Comparison of ENCODE assay signal across 8 cellular contexts in genomic region chr11:73596547-73596946, GRCh38. TPM values are rescaled to one million over a fixed set of nuclear protein-coding genes. Genes with fewer than 3 reads are reported as not detected.
A peak's percentile ranks its signal among the peaks of the same experiment; 100 is the strongest.
DNase-seq lines count a peak whose midpoint lies in the region; ATAC-seq and TF ChIP-seq lines count a peak whose summit lies in the region.

No MANE protein-coding gene starts in this region.

- DNase-seq in cardiac muscle cell (ENCODE audit: low read depth in 1 of 2, low spot score in 1 of 2) (no peak), Right ventricle myocardium inferior (ENCODE audit: missing footprints) (no peak), tibial artery (no peak)
- DNase-seq in activated CD8-positive, alpha-beta T cell treated with anti-CD3 and anti-CD28 coated beads, Interleukin-2, amount 10 ng/mL, durations not matched to agents 7 days and 5 days: no peak
- DNase-seq in central memory CD4-positive, alpha-beta T cell: no peak
- DNase-seq in stimulated activated CD4-positive, alpha-beta T cell treated with anti-CD3 and anti-CD28 coated beads, Interleukin-12 subunit alpha, Interleukin-12 subunit beta, amount 100 ng/mL, for 4 hours: no peak

- H3K9me3 Mint-ChIP-seq in activated CD8-positive, alpha-beta T cell treated with anti-CD3 and anti-CD28 coated beads, Interleukin-2, amount 10 ng/mL, durations not matched to agents 7 days and 5 days (ENCODE audit: insufficient read depth): no peaks in the 10 kb centered on the region

- ATAC-seq in Right ventricle myocardium inferior: no peak
- ATAC-seq in activated CD8-positive, alpha-beta T cell treated with anti-CD3 and anti-CD28 coated beads, Interleukin-2, amount 10 ng/mL, durations not matched to agents 7 days and 5 days: no peak
- no peak for ATAC-seq in HG02678 (IDR thresholded peaks at IDR 0.05; ENCODE audit: unreplicated experiment)

- peaks cover 5% of the 10 kb centered on the region for H3K27me3 Mint-ChIP-seq in activated CD8-positive, alpha-beta T cell treated with anti-CD3 and anti-CD28 coated beads, Interleukin-2, amount 10 ng/mL, durations not matched to agents 7 days and 5 days (ENCODE audit: low read depth)

- H3K4me3 Mint-ChIP-seq in activated CD8-positive, alpha-beta T cell treated with anti-CD3 and anti-CD28 coated beads, Interleukin-2, amount 10 ng/mL, durations not matched to agents 7 days and 5 days: peak overlapping the region; percentile 91

- peaks cover 35% of the 10 kb centered on the region for H3K4me1 Mint-ChIP-seq in activated CD8-positive, alpha-beta T cell treated with anti-CD3 and anti-CD28 coated beads, Interleukin-2, amount 10 ng/mL, durations not matched to agents 7 days and 5 days (ENCODE audit: low read depth)

- H3K27ac ChIP-seq in cardiac muscle cell (no peak overlapping the region), tibial artery (no peak overlapping the region)

- peak overlapping the region; percentile 55 for H3K27ac Mint-ChIP-seq in activated CD8-positive, alpha-beta T cell treated with anti-CD3 and anti-CD28 coated beads, Interleukin-2, amount 10 ng/mL, durations not matched to agents 7 days and 5 days

- H3K4me1 ChIP-seq in cardiac muscle cell (ENCODE audit: low read depth) (peaks cover 14% of the 10 kb centered on the region), tibial artery (peaks cover 0 to 26% (median 13%) of the 10 kb centered on the region in 4 donors)

- H3K4me3 ChIP-seq in cardiac muscle cell: peak overlapping the region; percentile 68
- peak overlapping the region; percentile 85 for H3K4me3 ChIP-seq in iPS-11a (ENCODE audit: low read depth, low read length)
- peak overlapping the region; percentile 83 to 99 for H3K4me3 ChIP-seq in tibial artery

- peaks cover 7% of the 10 kb centered on the region for H3K36me3 Mint-ChIP-seq in activated CD8-positive, alpha-beta T cell treated with anti-CD3 and anti-CD28 coated beads, Interleukin-2, amount 10 ng/mL, durations not matched to agents 7 days and 5 days (ENCODE audit: low read depth)

- POLR2A ChIA-PET in activated CD8-positive, alpha-beta T cell treated with anti-CD3 and anti-CD28 coated beads, Interleukin-2, amount 10 ng/mL, durations not matched to agents 7 days and 5 days (lab: Charles Lee): interaction anchor here (0.7 kb wide), 1 partner anchor 16 kb away, joined by 3 read pairs; no protein-coding TSS in a partner anchor

- H3K9me3 ChIP-seq in cardiac muscle cell (ENCODE audit: low read depth): no peaks in the 10 kb centered on the region
- no peaks in the 10 kb centered on the region for H3K9me3 ChIP-seq in tibial artery

- intact Hi-C loops in Right ventricle myocardium inferior (cut with DNase I) (loop anchor here (5.0 kb wide), 2 partner anchors 119 to 194 kb away; no protein-coding TSS in a partner anchor), tibial artery (cut with DNase I; ENCODE audit: low total_unique reads) (no loop called here)

- TF ChIP-seq CTCF in cardiac muscle cell (IDR thresholded peaks at IDR 0.05; ENCODE audit: low read depth, low read length) (no peak), tibial artery (IDR thresholded peaks at IDR 0.05) (no peak)

- CTCF ChIA-PET in activated CD8-positive, alpha-beta T cell treated with anti-CD3 and anti-CD28 coated beads, Interleukin-2, amount 10 ng/mL, durations not matched to agents 7 days and 5 days (lab: Charles Lee): interaction anchor here (1.2 kb wide), 1 partner anchor 34 kb away, joined by 3 read pairs; no protein-coding TSS in a partner anchor

- no peaks in the 10 kb centered on the region for H3K36me3 ChIP-seq in cardiac muscle cell
- H3K36me3 ChIP-seq in tibial artery: no peaks in the 10 kb centered on the region

- H3K27me3 ChIP-seq in cardiac muscle cell (no peaks in the 10 kb centered on the region), tibial artery (no peaks in the 10 kb centered on the region)

RNA-seq across cellular contexts. Expression of gene FAM168A, which starts 1.4 kb away (rescaled TPM):
- total RNA-seq in cardiac muscle cell (32.4 and 33.0 TPM in 2 replicates), Right ventricle myocardium inferior (26.2 TPM)
- polyA plus RNA-seq in cardiac muscle cell: 9.7 TPM in 2 replicates
- total RNA-seq in activated CD8-positive, alpha-beta T cell treated with anti-CD3 and anti-CD28 coated beads, Interleukin-2, amount 10 ng/mL, durations not matched to agents 7 days and 5 days: 10 to 100 TPM; 25.9 to 27.8 TPM

RNA-seq across cellular contexts. Expression of gene PLEKHB1, which starts 49.8 kb away (rescaled TPM):
- total RNA-seq in cardiac muscle cell (32.8 and 33.5 TPM in 2 replicates), Right ventricle myocardium inferior (8.4 TPM)
- 21.8 and 23.5 TPM in 2 replicates for polyA plus RNA-seq in cardiac muscle cell
- total RNA-seq in activated CD8-positive, alpha-beta T cell treated with anti-CD3 and anti-CD28 coated beads, Interleukin-2, amount 10 ng/mL, durations not matched to agents 7 days and 5 days: 10 to 100 TPM in 1 of 2 experiments, 1 to 10 TPM in 1; 10.0 to 11.6 TPM
